ENCODE assay signal across 19 cellular contexts in genomic region chr20:57683876-57684275, GRCh38. TPM values are rescaled to one million over a fixed set of nuclear protein-coding genes. Genes with fewer than 3 reads are reported as not detected.
A peak's percentile ranks its signal among the peaks of the same experiment; 100 is the strongest.
DNase-seq lines count a peak whose midpoint lies in the region; FAIRE-seq and TF ChIP-seq lines count a peak whose summit lies in the region.
"Had no signal": no experiment of that assay in that cellular context is flagged by ENCODE, and none has a peak within 500 bp of the region (broad histone marks: within the 10 kb centered on the region; RNA-seq: fewer than 3 reads in every experiment).

No MANE protein-coding gene starts in this region.

- H3K9me3 ChIP-seq in astrocyte (ENCODE audit: insufficient read depth, low read depth, low read length): no peaks in the 10 kb centered on the region
- H3K9me3 ChIP-seq in vagina: no peaks in the 10 kb centered on the region
- H3K9me3 ChIP-seq: A549 had no signal

- H3K27ac Mint-ChIP-seq in astrocyte (ENCODE audit: unreplicated experiment) (no peak overlapping the region), nephron (peak overlapping the region; percentile 85 to 98 (median 93))
- H3K27ac Mint-ChIP-seq: naive thymus-derived CD4-positive, alpha-beta T cell; progenitor cell of endocrine pancreas had no signal

- peaks cover 3% of the 10 kb centered on the region for H3K36me3 ChIP-seq in astrocyte (ENCODE audit: insufficient read depth, low read length)
- no peaks in the 10 kb centered on the region for H3K36me3 ChIP-seq in vagina

- H2AFZ ChIP-seq in astrocyte (ENCODE audit: low read depth, low read length): no peak overlapping the region

- H3K9me3 Mint-ChIP-seq in astrocyte (ENCODE audit: unreplicated experiment) (no peaks in the 10 kb centered on the region), nephron (no peaks in the 10 kb centered on the region)
- H3K9me3 Mint-ChIP-seq: naive thymus-derived CD4-positive, alpha-beta T cell had no signal

- H3K4me3 ChIP-seq in astrocyte (ENCODE audit: insufficient read depth, low read depth, low read length) (no peak overlapping the region), vagina (no peak overlapping the region)
- H3K4me3 ChIP-seq: A549 had no signal

- H3K27me3 Mint-ChIP-seq in astrocyte (ENCODE audit: low read depth, unreplicated experiment) (no peaks in the 10 kb centered on the region), nephron (ENCODE audit: low read depth) (peaks cover 11% of the 10 kb centered on the region)
- H3K27me3 Mint-ChIP-seq: progenitor cell of endocrine pancreas had no signal

- H3K9ac ChIP-seq in astrocyte (ENCODE audit: low read length): no peak overlapping the region

- peaks cover 20% of the 10 kb centered on the region for H3K36me3 Mint-ChIP-seq in astrocyte (ENCODE audit: low read depth, unreplicated experiment)
- peaks cover 1% of the 10 kb centered on the region for H3K36me3 Mint-ChIP-seq in nephron (ENCODE audit: low read depth)

- peaks cover 100% of the 10 kb centered on the region for H3K79me2 ChIP-seq in astrocyte (ENCODE audit: insufficient read depth, low read length)

- DNase-seq in NCI-H82 (lab: John Stamatoyannopoulos, UW): peak; percentile 11
- no peak for DNase-seq in NCI-H82 treated with DMSO at 0.1 percent for 48 hours (lab: John Stamatoyannopoulos, UW; ENCODE audit: unreplicated experiment)
- DNase-seq in astrocyte (ENCODE audit: low read depth): no peak
- DNase-seq in vagina (ENCODE audit: extremely low spot score in 2 of 2): no peak
- no peak for DNase-seq in OCI-M2 (lab: John Stamatoyannopoulos, UW; ENCODE audit: unreplicated experiment)
- DNase-seq in stimulated activated naive CD4-positive, alpha-beta T cell (lab: John Stamatoyannopoulos, UW): no peak
- DNase-seq in NCI-H2227 treated with DMSO at 0.1 percent for 48 hours (lab: John Stamatoyannopoulos, UW): no peak
- DNase-seq: activated CD4-positive, CD25-positive, alpha-beta regulatory T cell treated with anti-CD3 and anti-CD28 coated beads, Interleukin-2, amount 50 U/mL, for 72 hours; activated naive CD4-positive, alpha-beta T cell treated with anti-CD3 and anti-CD28 coated beads, Interleukin-2, amount 50 U/mL, for 16 hours; aorta; effector CD8-positive, alpha-beta T cell; mesenchymal stem cell; naive thymus-derived CD4-positive, alpha-beta T cell; RPMI8226; stimulated activated CD4-positive, alpha-beta T cell treated with anti-CD3 and anti-CD28 coated beads, Interleukin-4, amount 100 ng/mL, for 1 hour had no signal

- TF ChIP-seq POLR2A in vagina (IDR thresholded peaks at IDR 0.05): no peak

- no peak overlapping the region for H3K27ac ChIP-seq in astrocyte (ENCODE audit: low read depth, low read length)
- peak overlapping the region; percentile 70 for H3K27ac ChIP-seq in vagina

- peaks cover 57% of the 10 kb centered on the region for H3K4me1 ChIP-seq in astrocyte (ENCODE audit: insufficient read depth, low read length)
- peaks cover 91% of the 10 kb centered on the region for H3K4me1 ChIP-seq in vagina

- peak overlapping the region; percentile 9 for H3K4me2 ChIP-seq in astrocyte (ENCODE audit: low read length)
- H3K4me2 ChIP-seq: A549 had no signal

- H4K20me1 ChIP-seq in astrocyte (ENCODE audit: insufficient read depth, low read length): peaks cover 99% of the 10 kb centered on the region

- peaks cover 67% of the 10 kb centered on the region for H3K4me1 Mint-ChIP-seq in astrocyte (ENCODE audit: low read depth, unreplicated experiment)
- peaks cover 97% of the 10 kb centered on the region for H3K4me1 Mint-ChIP-seq in nephron

- no peak overlapping the region for H3K4me3 Mint-ChIP-seq in astrocyte (ENCODE audit: unreplicated experiment)
- peak overlapping the region; percentile 14 to 68 (median 56) for H3K4me3 Mint-ChIP-seq in nephron
- H3K4me3 Mint-ChIP-seq: naive thymus-derived CD4-positive, alpha-beta T cell had no signal

- FAIRE-seq in astrocyte (lab: Jason Lieb, UNC): no peak
- FAIRE-seq: A549, D721Med had no signal

- intact Hi-C loops in vagina (cut with DNase I): no loop called here

- H3K27me3 ChIP-seq in astrocyte (ENCODE audit: insufficient read depth, low read length) (no peaks in the 10 kb centered on the region), vagina (no peaks in the 10 kb centered on the region)

- TF ChIP-seq CTCF in astrocyte (IDR thresholded peaks at IDR 0.05; ENCODE audit: insufficient read depth, low read depth, low read length): no peak
- no peak for TF ChIP-seq CTCF in nephron (IDR thresholded peaks at IDR 0.05; ENCODE audit: unreplicated experiment in 3 of 3)
- TF ChIP-seq CTCF in vagina (IDR thresholded peaks at IDR 0.05): no peak

RNA-seq across cellular contexts. Expression of gene PMEPA1, which starts 25.9 kb away (rescaled TPM):
- 49.4 and 65.1 TPM in 2 replicates for total RNA-seq in astrocyte
- 11.3 TPM for total RNA-seq in vagina
